In genomic region chr6:81451787-81452186, GRCh38 we compare ENCODE assay signal across 9 cellular contexts.
DNase-seq lines count a peak whose midpoint lies in the region; ATAC-seq and TF ChIP-seq lines count a peak whose summit lies in the region.
"Had no signal": no experiment of that assay in that cellular context is flagged by ENCODE, and none has a peak within 500 bp of the region (broad histone marks: within the 10 kb centered on the region; RNA-seq: fewer than 3 reads in every experiment).

No MANE protein-coding gene starts in this region.

- intact Hi-C loops in lower leg skin (cut with DNase I; ENCODE audit: low total_unique reads) = no loop called here

- ATAC-seq in GM21737 (IDR thresholded peaks at IDR 0.05; ENCODE audit: unreplicated experiment) = peak; percentile 67

- DNase-seq in EL = peak; percentile 92
- DNase-seq in NCI-H2029 (lab: John Stamatoyannopoulos, UW) = peak; percentile 82
- DNase-seq in epithelial cell of prostate (ENCODE audit: low read depth, low spot score) = peak; percentile 46
- DNase-seq in stimulated activated CD4-positive, alpha-beta T cell treated with anti-CD3 and anti-CD28 coated beads, Interleukin-4, amount 100 ng/mL, for 4 hours = no peak
- DNase-seq in lower leg skin (ENCODE audit: low spot score in 2 of 2) = no peak
- DNase-seq in stimulated activated CD4-positive, alpha-beta T cell treated with anti-CD3 and anti-CD28 coated beads, Interleukin-2, amount 100 ng/mL, for 24 hours = no peak
- no peak for DNase-seq in coronary artery (ENCODE audit: low spot score)

- 34 to 44% methylated on average over 2 of the region's 2 CpGs for WGBS in lower leg skin, 2 donors

- H3K27ac ChIP-seq in epithelial cell of prostate (peak overlapping the region; percentile 15), coronary artery (no peak overlapping the region)
- H3K27ac ChIP-seq: KMS-11 had no signal

- H3K4me3 ChIP-seq in lower leg skin (ENCODE audit: low read depth, poor library complexity, severe bottlenecking) = no peak overlapping the region
- no peak overlapping the region for H3K4me3 ChIP-seq in coronary artery

- TF ChIP-seq CTCF in lower leg skin (IDR thresholded peaks at IDR 0.05) (no peak), coronary artery (IDR thresholded peaks at IDR 0.05) (no peak)

- no peak for TF ChIP-seq POLR2A in lower leg skin (IDR thresholded peaks at IDR 0.05)

Comparison
In these comparisons a context has a peak if more than half of its experiments do, and no peak if none do; other contexts are left out.
1. DNase-seq: peak in EL (single experiment), NCI-H2029 (single experiment) and epithelial cell of prostate (single experiment); none in stimulated activated CD4-positive, alpha-beta T cell treated with anti-CD3 and anti-CD28 coated beads, Interleukin-4, amount 100 ng/mL, for 4 hours (0 of 2), lower leg skin (0 of 2), stimulated activated CD4-positive, alpha-beta T cell treated with anti-CD3 and anti-CD28 coated beads, Interleukin-2, amount 100 ng/mL, for 24 hours (0 of 2) and coronary artery (single experiment).